ENCODE assay signal across 11 cellular contexts in the genomic region with DNA sequence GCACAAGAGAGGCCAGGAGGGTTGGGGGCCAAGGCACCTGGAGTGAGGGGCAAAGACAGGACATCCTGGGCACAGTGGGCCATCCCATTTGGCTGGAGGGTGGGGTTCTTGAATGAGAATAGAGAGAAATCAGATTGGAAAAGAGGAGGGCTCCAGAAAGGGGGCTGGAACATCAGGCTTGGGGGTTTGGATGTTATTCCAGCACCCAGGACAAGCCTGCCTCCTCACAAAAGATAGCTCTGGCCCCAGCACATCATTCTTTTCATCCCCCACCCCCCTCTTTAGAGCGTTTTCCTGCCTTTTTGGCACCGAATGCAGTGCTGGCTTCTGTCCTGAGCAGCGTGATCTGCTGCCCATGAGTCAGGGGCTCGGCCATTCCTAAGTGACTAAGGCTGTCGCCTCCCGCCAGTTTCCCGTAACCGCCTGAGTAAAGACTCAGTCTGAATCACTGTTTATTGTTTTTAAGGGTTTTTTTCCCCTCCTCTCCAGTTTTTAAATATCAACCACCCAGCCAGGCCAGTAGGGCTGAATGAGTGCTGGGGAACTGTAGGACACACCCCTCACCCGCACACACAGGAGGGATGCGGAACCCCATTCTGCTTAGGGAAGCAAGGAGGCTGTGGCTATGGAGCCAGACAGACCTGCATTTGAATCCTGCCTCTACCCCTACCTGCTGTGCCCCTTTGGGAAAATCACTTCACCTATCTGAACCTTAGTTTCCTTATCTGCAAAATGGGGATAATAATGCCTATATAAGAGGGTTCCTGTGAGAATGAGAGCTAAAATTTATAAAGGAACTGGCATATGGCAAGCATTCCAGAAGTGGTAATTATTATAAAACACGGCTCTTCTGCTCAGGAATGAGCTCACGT. TPM values are rescaled to one million over a fixed set of nuclear protein-coding genes. Genes with fewer than 3 reads are reported as not detected.
DNase-seq lines count a peak whose midpoint lies in the region; ATAC-seq and TF ChIP-seq lines count a peak whose summit lies in the region.
"Had no signal": no experiment of that assay in that cellular context is flagged by ENCODE, and none has a peak within 500 bp of the region (broad histone marks: within the 10 kb centered on the region; RNA-seq: fewer than 3 reads in every experiment).

No MANE protein-coding gene starts in this region.

- DNase-seq in DMS 273 (lab: John Stamatoyannopoulos, UW; ENCODE audit: unreplicated experiment) (peak; percentile 48), DMS 273 treated with DMSO at 0.1 percent for 48 hours (lab: John Stamatoyannopoulos, UW) (no peak), dorsolateral prefrontal cortex (peak in 7 of 10 donors; percentile 42 to 86 (median 77)), lung (ENCODE audit: low spot score) (peak; percentile 89), upper lobe of left lung (peak in 1 of 2 donors; percentile 86), NCI-H1417 (lab: John Stamatoyannopoulos, UW) (no peak)
- DNase-seq in activated CD8-positive, alpha-beta T cell treated with anti-CD3 and anti-CD28 coated beads for 36 hours, result no peak
- DNase-seq: naive B cell, NCI-H2171 had no signal

- no peaks in the 10 kb centered on the region for H3K9me3 Mint-ChIP-seq in activated CD8-positive, alpha-beta T cell treated with anti-CD3 and anti-CD28 coated beads for 36 hours
- H3K9me3 Mint-ChIP-seq: naive B cell had no signal

- no peak overlapping the region for H3K27ac Mint-ChIP-seq in activated CD8-positive, alpha-beta T cell treated with anti-CD3 and anti-CD28 coated beads for 36 hours
- H3K27ac Mint-ChIP-seq: naive B cell had no signal

- ATAC-seq in lung (ENCODE audit: insufficient read depth, low FRiP score), result peak; percentile 79
- ATAC-seq in upper lobe of left lung (ENCODE audit: low FRiP score in 2 of 2), result peak; percentile 82 to 91
- ATAC-seq in activated CD8-positive, alpha-beta T cell treated with anti-CD3 and anti-CD28 coated beads for 36 hours, result no peak
- ATAC-seq in HG02884 (IDR thresholded peaks at IDR 0.05; ENCODE audit: unreplicated experiment), result no peak

- intact Hi-C loops in dorsolateral prefrontal cortex (cut with DNase I), result loop anchor here in 1 of 2 donors (5.0 kb wide), 1 partner anchor 32 kb away; the partner anchor contains the start of gene NAV2
- intact Hi-C loops in activated CD8-positive, alpha-beta T cell treated with anti-CD3 and anti-CD28 coated beads for 36 hours (cut with micrococcal nuclease), result no loop called here

- CTCF ChIA-PET in activated CD8-positive, alpha-beta T cell treated with anti-CD3 and anti-CD28 coated beads for 36 hours (lab: Charles Lee), result no interaction called here

- TF ChIP-seq EP300 in upper lobe of left lung (IDR thresholded peaks at IDR 0.05), result peak in 3 of 4 donors; percentile 26 to 98 (median 89)

- WGBS in lung, 2 donors, result 42 to 65% methylated on average over 12 of the region's 12 CpGs
- 28 to 53% methylated on average over 12 of the region's 12 CpGs for WGBS in upper lobe of left lung, 2 donors

- POLR2A ChIA-PET in activated CD8-positive, alpha-beta T cell treated with anti-CD3 and anti-CD28 coated beads for 36 hours (lab: Charles Lee), result no interaction called here

- no peak for TF ChIP-seq CTCF in dorsolateral prefrontal cortex (IDR thresholded peaks at IDR 0.05 in 54 of 56, conservative IDR thresholded peaks at IDR 0.05 in 2 of 56; ENCODE audit: low read depth in 1 of 56, partially characterized antibody in 56 of 56)
- TF ChIP-seq CTCF in lung (IDR thresholded peaks at IDR 0.05; ENCODE audit: control extremely low read depth, extremely low read depth), result no peak
- peak in 2 of 6 experiments; percentile 9 to 42 for TF ChIP-seq CTCF in upper lobe of left lung (IDR thresholded peaks at IDR 0.05)
- TF ChIP-seq CTCF in activated CD8-positive, alpha-beta T cell treated with anti-CD3 and anti-CD28 coated beads for 36 hours (IDR thresholded peaks at IDR 0.05), result no peak

- peak overlapping the region in 31 of 59 donors; percentile 1 to 40 (median 24) for H3K4me3 ChIP-seq in dorsolateral prefrontal cortex
- H3K4me3 ChIP-seq in lung, result no peak overlapping the region
- H3K4me3 ChIP-seq in upper lobe of left lung, result no peak overlapping the region

- H3K36me3 ChIP-seq in lung (ENCODE audit: control insufficient read depth in 2 of 2, insufficient read depth in 2 of 2, low read length in 2 of 2) (no peaks in the 10 kb centered on the region), upper lobe of left lung (no peaks in the 10 kb centered on the region)

- H3K27me3 Mint-ChIP-seq in activated CD8-positive, alpha-beta T cell treated with anti-CD3 and anti-CD28 coated beads for 36 hours, result peaks cover 11% of the 10 kb centered on the region

- TF ChIP-seq POLR2A in upper lobe of left lung (IDR thresholded peaks at IDR 0.05), result no peak

- no peaks in the 10 kb centered on the region for H3K36me3 Mint-ChIP-seq in activated CD8-positive, alpha-beta T cell treated with anti-CD3 and anti-CD28 coated beads for 36 hours (ENCODE audit: low read depth)
- H3K36me3 Mint-ChIP-seq: naive B cell had no signal

- H3K27me3 ChIP-seq in dorsolateral prefrontal cortex, result no peaks in the 10 kb centered on the region
- H3K27me3 ChIP-seq in lung (ENCODE audit: control insufficient read depth, insufficient read depth), result no peaks in the 10 kb centered on the region
- no peaks in the 10 kb centered on the region for H3K27me3 ChIP-seq in upper lobe of left lung

- H3K9me3 ChIP-seq in lung (ENCODE audit: control insufficient read depth in 2 of 2, insufficient read depth in 1 of 2, low read length in 1 of 2) (no peaks in the 10 kb centered on the region), upper lobe of left lung (no peaks in the 10 kb centered on the region)

- no peak overlapping the region for H3K4me3 Mint-ChIP-seq in activated CD8-positive, alpha-beta T cell treated with anti-CD3 and anti-CD28 coated beads for 36 hours
- H3K4me3 Mint-ChIP-seq: naive B cell had no signal

- H3K4me1 Mint-ChIP-seq in activated CD8-positive, alpha-beta T cell treated with anti-CD3 and anti-CD28 coated beads for 36 hours (ENCODE audit: low read depth), result no peaks in the 10 kb centered on the region
- H3K4me1 Mint-ChIP-seq: naive B cell had no signal

- H3K4me1 ChIP-seq in lung (ENCODE audit: control insufficient read depth in 2 of 2, insufficient read depth in 2 of 2, low read length in 2 of 2), result peaks cover 17 to 22% of the 10 kb centered on the region in 2 donors
- H3K4me1 ChIP-seq in upper lobe of left lung, result peaks cover 16 to 33% (median 30%) of the 10 kb centered on the region in 4 donors

- H3K27ac ChIP-seq in dorsolateral prefrontal cortex, result peak overlapping the region in 38 of 59 donors; percentile 10 to 79 (median 56)
- H3K27ac ChIP-seq in lung (ENCODE audit: low read depth in 1 of 2, low read length in 1 of 2), result peak overlapping the region; percentile 78 to 87
- H3K27ac ChIP-seq in upper lobe of left lung, result peak overlapping the region; percentile 42 to 74 (median 60)
- H3K27ac ChIP-seq: 22Rv1 had no signal

RNA-seq across cellular contexts. Expression of gene NAV2, which starts 32.4 kb away (rescaled TPM):
- total RNA-seq in dorsolateral prefrontal cortex, result 100 to 1,000 TPM in 5 of 120 experiments, 10 to 100 TPM in 115; 43.9 to 157 (median 68.6) TPM
- 10 to 100 TPM; 31.5 to 47.9 TPM for total RNA-seq in lung
- polyA plus RNA-seq in lung, result 1 to 10 TPM; 6.8 to 8.9 TPM
- 10 to 100 TPM; 40.5 to 61.4 (median 52.3) TPM for total RNA-seq in upper lobe of left lung
- under 1 TPM; 0.23 to 0.36 TPM for total RNA-seq in activated CD8-positive, alpha-beta T cell treated with anti-CD3 and anti-CD28 coated beads for 36 hours

Comparison
In these comparisons a context has a peak if more than half of its experiments do, and no peak if none do; other contexts are left out.
1. DNase-seq: peak in DMS 273 (single experiment), dorsolateral prefrontal cortex (7 of 10) and lung (single experiment); none in DMS 273 treated with DMSO at 0.1 percent for 48 hours (single experiment), activated CD8-positive, alpha-beta T cell treated with anti-CD3 and anti-CD28 coated beads for 36 hours (single experiment) and NCI-H1417 (0 of 3).
2. H3K4me3 ChIP-seq: peak in dorsolateral prefrontal cortex (31 of 59); none in lung (single experiment) and upper lobe of left lung (0 of 4).
3. ATAC-seq: peak in lung (single experiment) and upper lobe of left lung (2 of 2); none in activated CD8-positive, alpha-beta T cell treated with anti-CD3 and anti-CD28 coated beads for 36 hours (single experiment) and HG02884 (single experiment).
4. RNA of gene NAV2, which starts 32.4 kb away (total RNA-seq): 43.9 to 157 TPM in dorsolateral prefrontal cortex, 40.5 to 61.4 TPM in upper lobe of left lung and 31.5 to 47.9 TPM in lung; 0.23 to 0.36 TPM in activated CD8-positive, alpha-beta T cell treated with anti-CD3 and anti-CD28 coated beads for 36 hours; every median in the first group is over 10 times any median in the second.
5. Peak in every context shown above with its lines, with median percentiles within 50 percentile points of each other: H3K27ac ChIP-seq.